ENCODE assay signal across 15 cellular contexts in the genomic region with DNA sequence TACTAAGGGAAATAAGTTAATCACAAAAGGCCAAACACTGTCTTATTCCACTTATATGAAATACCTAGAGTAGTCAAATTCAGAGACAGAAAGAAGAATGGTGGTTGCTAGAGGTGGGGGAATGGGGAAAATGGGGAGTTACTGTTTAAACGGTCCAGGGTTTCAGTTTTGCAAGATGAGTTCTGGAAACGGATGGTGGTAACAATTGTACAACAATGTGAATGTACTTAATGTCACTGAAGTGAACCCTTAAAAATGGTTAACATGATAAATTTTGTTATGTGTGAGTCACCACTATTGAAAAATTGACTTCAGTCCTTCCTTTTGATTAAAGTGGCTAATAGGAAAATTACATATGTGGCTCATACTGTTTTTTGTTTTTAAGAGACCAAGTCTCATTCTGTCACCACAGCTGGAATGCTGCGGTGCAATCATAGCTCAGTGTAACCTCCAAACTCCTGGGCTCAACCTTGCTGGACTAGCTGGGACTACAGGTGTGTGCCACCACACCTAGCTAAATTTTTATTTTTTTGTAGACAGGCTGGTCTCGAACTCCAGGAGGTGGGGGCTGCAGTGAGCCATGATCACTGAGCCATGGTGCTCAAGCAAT. TPM values are rescaled to one million over a fixed set of nuclear protein-coding genes. Genes with fewer than 3 reads are reported as not detected.
DNase-seq lines count a peak whose midpoint lies in the region; ATAC-seq and TF ChIP-seq lines count a peak whose summit lies in the region.
"Had no signal": no experiment of that assay in that cellular context is flagged by ENCODE, and none has a peak within 500 bp of the region (broad histone marks: within the 10 kb centered on the region; RNA-seq: fewer than 3 reads in every experiment).

No MANE protein-coding gene starts in this region.

- H3K56ac ChIP-seq in H9 (ENCODE audit: insufficient read length, low read depth, low read length), result no peak overlapping the region

- H3K36me3 Mint-ChIP-seq in activated T-cell treated with anti-CD3 and anti-CD28 coated beads, Interleukin-2, amount 50 U/mL, for 24 hours (ENCODE audit: low read depth), result peaks cover 60% of the 10 kb centered on the region
- no peaks in the 10 kb centered on the region; a peak in 2 of 7 replicates for H3K36me3 Mint-ChIP-seq in H9 (ENCODE audit: insufficient read depth in 1 of 3, low read depth in 3 of 3)

- POLR2A ChIA-PET in HEK293T (lab: Yijun Ruan, JAX), result no interaction called here

- no peak overlapping the region for H3K27ac ChIP-seq in psoas muscle
- no peak overlapping the region for H3K27ac ChIP-seq in H9 (ENCODE audit: insufficient read length, low read depth, low read length)
- H3K27ac ChIP-seq: VCaP had no signal

- H3K4me3 ChIP-seq in psoas muscle (peak overlapping the region; percentile 39), HAP-1 (no peak overlapping the region)

- CTCF ChIA-PET in HEK293T (lab: Yijun Ruan, JAX), result no interaction called here

- H4K20me1 ChIP-seq in H9 (ENCODE audit: control insufficient read depth, insufficient read depth, insufficient read length), result no peaks in the 10 kb centered on the region

- no peak overlapping the region for H2AK5ac ChIP-seq in H9 (ENCODE audit: insufficient read length, low read length)

- H4K91ac ChIP-seq in H9 (ENCODE audit: insufficient read length, low read depth, low read length), result no peak overlapping the region

- no peak overlapping the region for H4K8ac ChIP-seq in H9 (replicated peaks; ENCODE audit: insufficient read length, low read depth, low read length)

- H3K27me3 ChIP-seq in psoas muscle (ENCODE audit: insufficient read depth in 3 of 3, low read length in 2 of 3) (no peaks in the 10 kb centered on the region), HAP-1 (ENCODE audit: low read depth) (no peaks in the 10 kb centered on the region), H9 (ENCODE audit: insufficient read depth, low read length) (no peaks in the 10 kb centered on the region)

- 66 to 80% (median 71%) methylated on average over 4 of the region's 4 CpGs for WGBS in psoas muscle, 3 donors
- no CpG with 5 or more reads among the region's 4 CpGs for WGBS in H9 (ENCODE audit: extremely low coverage, insufficient read length, low lambda C conversion rate)

- no peak overlapping the region for H2BK15ac ChIP-seq in H9 (ENCODE audit: low read depth, low read length)

- H2BK5ac ChIP-seq in H9 (ENCODE audit: insufficient read length, low read length), result no peak overlapping the region

- in situ Hi-C loops in HAP-1 (cut with MboI; ENCODE audit: low sequenced_read_pairs), result no loop called here

- no peaks in the 10 kb centered on the region for H3K9me3 ChIP-seq in psoas muscle
- no peaks in the 10 kb centered on the region for H3K9me3 ChIP-seq in HAP-1
- H3K9me3 ChIP-seq in H9 (ENCODE audit: control insufficient read depth, low read depth, low read length), result no peaks in the 10 kb centered on the region

- H3K79me1 ChIP-seq in H9 (ENCODE audit: insufficient read depth, low read depth, low read length, poor library complexity, severe bottlenecking), result peaks cover 6% of the 10 kb centered on the region

- H3K27me3 Mint-ChIP-seq in activated T-cell treated with anti-CD3 and anti-CD28 coated beads, Interleukin-2, amount 50 U/mL, for 24 hours, result no peaks in the 10 kb centered on the region
- no peaks in the 10 kb centered on the region for H3K27me3 Mint-ChIP-seq in H9 (ENCODE audit: low read depth)
- H3K27me3 Mint-ChIP-seq: effector memory CD8-positive, alpha-beta T cell; stimulated activated naive B cell treated with anti-CD40 and anti-IgM and Interleukin-4, amounts not matched to agents 10 μg/mL and 1 μg/mL and 100 μg/mL, for 72 hours had no signal

- H3K4ac ChIP-seq in H9 (ENCODE audit: low read depth, low read length), result no peak overlapping the region

- intact Hi-C loops in psoas muscle (cut with DNase I), result no loop called here

- no peak overlapping the region for H2BK12ac ChIP-seq in H9 (ENCODE audit: insufficient read length, low read depth, low read length)

- no peak overlapping the region for H3T11ph ChIP-seq in H9 (ENCODE audit: low read length)

- no peaks in the 10 kb centered on the region for H3K23me2 ChIP-seq in H9 (ENCODE audit: insufficient read length, low read depth, low read length, poor library complexity, severe bottlenecking)

- H3K79me2 ChIP-seq in H9 (ENCODE audit: insufficient read depth, low read length), result peaks cover 70% of the 10 kb centered on the region

- DNase-seq in activated T-cell treated with anti-CD3 and anti-CD28 coated beads, Interleukin-2, amount 50 U/mL, for 24 hours, result no peak
- DNase-seq in activated T-cell treated with anti-CD3 and anti-CD28 coated beads for 4 hours, result no peak
- no peak for DNase-seq in psoas muscle
- no peak for DNase-seq in HAP-1 (ENCODE audit: low spot score in 2 of 2)
- no peak for DNase-seq in H9
- DNase-seq in HEK293T (ENCODE audit: extremely low spot score), result no peak
- DNase-seq: effector memory CD8-positive, alpha-beta T cell; head of caudate nucleus; NCI-H345; nucleus accumbens; SHP77; stimulated activated naive B cell treated with anti-CD40 and anti-IgM and Interleukin-4, amounts not matched to agents 10 μg/mL and 1 μg/mL and 100 μg/mL, for 72 hours had no signal

- TF ChIP-seq CTCF in psoas muscle (IDR thresholded peaks at IDR 0.05) (no peak), H9 (conservative IDR thresholded peaks at IDR 0.05) (no peak)

- H3K18ac ChIP-seq in H9 (ENCODE audit: insufficient read length, low read depth, low read length), result no peak overlapping the region

- no peak overlapping the region for H3K14ac ChIP-seq in H9 (ENCODE audit: insufficient read depth, low read length)

- peak; percentile 43 for ATAC-seq in GM21390 (IDR thresholded peaks at IDR 0.05; ENCODE audit: unreplicated experiment)
- ATAC-seq in HG03432 (IDR thresholded peaks at IDR 0.05; ENCODE audit: unreplicated experiment), result peak; percentile 50
- ATAC-seq in psoas muscle, result peak in 1 of 4 donors; percentile 16
- ATAC-seq: effector memory CD8-positive, alpha-beta T cell; stimulated activated naive B cell treated with anti-CD40 and anti-IgM and Interleukin-4, amounts not matched to agents 10 μg/mL and 1 μg/mL and 100 μg/mL, for 72 hours had no signal

- H3K36me3 ChIP-seq in psoas muscle (ENCODE audit: insufficient read depth in 1 of 2, low read depth in 1 of 2) (peaks cover 0 to 3% of the 10 kb centered on the region in 2 donors), HAP-1 (replicated peaks) (no peaks in the 10 kb centered on the region; the same call in 1 of the 2 replicates)

- H2BK120ac ChIP-seq in H9 (ENCODE audit: low read depth, low read length, poor library complexity, severe bottlenecking), result no peak overlapping the region

- no peak overlapping the region for H3K23ac ChIP-seq in H9 (ENCODE audit: insufficient read length, low read depth, low read length)

- H4K5ac ChIP-seq in H9 (ENCODE audit: insufficient read length, low read depth, low read length), result no peak overlapping the region

- peaks cover 69% of the 10 kb centered on the region for H3K4me1 ChIP-seq in psoas muscle
- H3K4me1 ChIP-seq in HAP-1, result peaks cover 23% of the 10 kb centered on the region
- H3K4me1 ChIP-seq in H9 (ENCODE audit: insufficient read depth, low read length), result no peaks in the 10 kb centered on the region; the same call in 1 of the 2 replicates

- H3K9ac ChIP-seq in H9 (ENCODE audit: extremely low read depth, insufficient read length, low read length), result no peak overlapping the region

- peak overlapping the region; percentile 82 for H3K27ac Mint-ChIP-seq in activated T-cell treated with anti-CD3 and anti-CD28 coated beads, Interleukin-2, amount 50 U/mL, for 24 hours
- H3K27ac Mint-ChIP-seq in H9, result peak overlapping the region in 1 of 3 experiments; percentile 24; a peak in 2 of 7 replicates
- H3K27ac Mint-ChIP-seq: stimulated activated naive B cell treated with anti-CD40 and anti-IgM and Interleukin-4, amounts not matched to agents 10 μg/mL and 1 μg/mL and 100 μg/mL, for 72 hours had no signal

- peaks cover 80% of the 10 kb centered on the region for H3K4me1 Mint-ChIP-seq in activated T-cell treated with anti-CD3 and anti-CD28 coated beads, Interleukin-2, amount 50 U/mL, for 24 hours (ENCODE audit: low read depth)
- peaks cover 21 to 22% of the 10 kb centered on the region in 2 experiments for H3K4me1 Mint-ChIP-seq in H9

- H3K4me3 Mint-ChIP-seq in activated T-cell treated with anti-CD3 and anti-CD28 coated beads, Interleukin-2, amount 50 U/mL, for 24 hours, result peak overlapping the region; percentile 12
- no peak overlapping the region for H3K4me3 Mint-ChIP-seq in H9
- H3K4me3 Mint-ChIP-seq: stimulated activated naive B cell treated with anti-CD40 and anti-IgM and Interleukin-4, amounts not matched to agents 10 μg/mL and 1 μg/mL and 100 μg/mL, for 72 hours had no signal

- H2BK20ac ChIP-seq in H9 (ENCODE audit: low read depth, low read length, poor library complexity, severe bottlenecking), result no peak overlapping the region

- H3K9me3 Mint-ChIP-seq in activated T-cell treated with anti-CD3 and anti-CD28 coated beads, Interleukin-2, amount 50 U/mL, for 24 hours, result no peaks in the 10 kb centered on the region
- no peaks in the 10 kb centered on the region for H3K9me3 Mint-ChIP-seq in H9
- H3K9me3 Mint-ChIP-seq: effector memory CD8-positive, alpha-beta T cell; stimulated activated naive B cell treated with anti-CD40 and anti-IgM and Interleukin-4, amounts not matched to agents 10 μg/mL and 1 μg/mL and 100 μg/mL, for 72 hours had no signal

- H2AFZ ChIP-seq in H9 (ENCODE audit: low read length), result no peak overlapping the region

- H3K4me2 ChIP-seq in H9 (ENCODE audit: insufficient read depth, insufficient read length, low read length), result no peak overlapping the region

TF ChIP-seq in HEK293T, 16 proteins besides CTCF, POLR2A, EP300 and RAD21:
- TF ChIP-seq HDGF (IDR thresholded peaks at IDR 0.05; ENCODE audit: borderline replicate concordance), result no peak
- no peak for TF ChIP-seq FOXM1 (IDR thresholded peaks at IDR 0.05; ENCODE audit: borderline replicate concordance)

RNA-seq across cellular contexts. Expression of gene UBQLN1, which starts 8.7 kb away (rescaled TPM):
- total RNA-seq in psoas muscle (100 to 1,000 TPM; 105 to 212 (median 156) TPM), H9 (2021) (111 and 116 TPM in 2 replicates)
- polyA plus RNA-seq in psoas muscle, result 100 to 1,000 TPM in 2 of 3 donors, 10 to 100 TPM in 1; 89.3 to 237 (median 129) TPM
